Comparison of ENCODE assay signal across 8 cellular contexts in genomic region chr17:2214047-2214717, GRCh38.
DNase-seq lines count a peak whose midpoint lies in the region; ATAC-seq and TF ChIP-seq lines count a peak whose summit lies in the region.

No MANE protein-coding gene starts in this region.

- H3K27me3 ChIP-seq in ovary = no peaks in the 10 kb centered on the region

- H3K36me3 Mint-ChIP-seq in activated T-cell treated with anti-CD3 and anti-CD28 coated beads, Interleukin-2, amount 50 U/mL, for 72 hours (ENCODE audit: insufficient read depth in 2 of 2) = peaks cover 5 to 7% of the 10 kb centered on the region in 2 donors

- H3K4me1 ChIP-seq in ovary (ENCODE audit: insufficient read depth) = peaks cover 21% of the 10 kb centered on the region

- H3K9me3 Mint-ChIP-seq in activated T-cell treated with anti-CD3 and anti-CD28 coated beads, Interleukin-2, amount 50 U/mL, for 72 hours = no peaks in the 10 kb centered on the region

- DNase-seq in NCI-H1417 treated with DMSO at 0.1 percent for 48 hours (lab: John Stamatoyannopoulos, UW) (peak; percentile 0), NCI-H1417 (lab: John Stamatoyannopoulos, UW) (no peak), foreskin melanocyte (peak; percentile 35), ovary (peak; percentile 55 to 75 (median 60)), OCI-M2 (lab: John Stamatoyannopoulos, UW; ENCODE audit: unreplicated experiment) (no peak)
- DNase-seq in activated T-cell treated with anti-CD3 and anti-CD28 coated beads, Interleukin-2, amount 50 U/mL, for 72 hours = peak; percentile 31 to 35

- intact Hi-C loops in ovary (cut with DNase I) = loop anchor here in 1 of 4 donors (5.0 kb wide), 1 partner anchor 37 kb away; no protein-coding TSS in a partner anchor

- no peaks in the 10 kb centered on the region for H3K9me3 ChIP-seq in ovary

- H3K36me3 ChIP-seq in ovary = no peaks in the 10 kb centered on the region

- peak; percentile 38 for TF ChIP-seq POLR2A in ovary (IDR thresholded peaks at IDR 0.05)

- TF ChIP-seq EP300 in ovary (IDR thresholded peaks at IDR 0.05) = peak; percentile 35

- no peak for TF ChIP-seq CTCF in ovary (IDR thresholded peaks at IDR 0.05)

- WGBS in ovary, 3 donors = 11 to 23% (median 15%) methylated on average over 14 of the region's 14 CpGs

- H3K4me3 ChIP-seq in ovary = no peak overlapping the region

- peak overlapping the region; percentile 44 to 94 for H3K27ac ChIP-seq in ovary

- ATAC-seq in activated T-cell treated with anti-CD3 and anti-CD28 coated beads, Interleukin-2, amount 50 U/mL, for 72 hours (replicated peaks in 1 of 2) = peak; percentile 36 to 50
- no peak for ATAC-seq in GM19452 (IDR thresholded peaks at IDR 0.05; ENCODE audit: unreplicated experiment)
- no peak for ATAC-seq in GM19328 (IDR thresholded peaks at IDR 0.05; ENCODE audit: unreplicated experiment)

- peak overlapping the region; percentile 94 for H3K27ac Mint-ChIP-seq in activated T-cell treated with anti-CD3 and anti-CD28 coated beads, Interleukin-2, amount 50 U/mL, for 72 hours

- no peaks in the 10 kb centered on the region for H3K27me3 Mint-ChIP-seq in activated T-cell treated with anti-CD3 and anti-CD28 coated beads, Interleukin-2, amount 50 U/mL, for 72 hours (ENCODE audit: low read depth)

- peaks cover 59% of the 10 kb centered on the region for H3K4me1 Mint-ChIP-seq in activated T-cell treated with anti-CD3 and anti-CD28 coated beads, Interleukin-2, amount 50 U/mL, for 72 hours (ENCODE audit: low read depth)

- H3K4me3 Mint-ChIP-seq in activated T-cell treated with anti-CD3 and anti-CD28 coated beads, Interleukin-2, amount 50 U/mL, for 72 hours = peak overlapping the region; percentile 82 to 88

Comparison
In these comparisons a context has a peak if more than half of its experiments do, and no peak if none do; other contexts are left out.
1. DNase-seq: peak in NCI-H1417 treated with DMSO at 0.1 percent for 48 hours (single experiment), activated T-cell treated with anti-CD3 and anti-CD28 coated beads, Interleukin-2, amount 50 U/mL, for 72 hours (2 of 2), foreskin melanocyte (single experiment) and ovary (5 of 5); none in NCI-H1417 (0 of 3) and OCI-M2 (single experiment).
2. ATAC-seq: peak in activated T-cell treated with anti-CD3 and anti-CD28 coated beads, Interleukin-2, amount 50 U/mL, for 72 hours (2 of 2); none in GM19452 (single experiment) and GM19328 (single experiment).